ENCODE assay signal across 21 cellular contexts in genomic region chr9:133803745-133804144, GRCh38.
"Had no signal": no experiment of that assay in that cellular context is flagged by ENCODE, and none has a peak within 500 bp of the region (broad histone marks: within the 10 kb centered on the region; RNA-seq: fewer than 3 reads in every experiment).

No MANE protein-coding gene starts in this region.

- DNase-seq: activated CD4-positive, alpha-beta T cell treated with anti-CD3 and anti-CD28 coated beads, Interleukin-2, amount 10 ng/mL, durations not matched to agents 7 days and 5 days; activated CD4-positive, CD25-positive, alpha-beta regulatory T cell; activated CD8-positive, alpha-beta memory T cell treated with anti-CD3 and anti-CD28 coated beads, Interleukin-2, amount 50 U/mL, for 4 hours; activated CD8-positive, alpha-beta T cell treated with anti-CD3 and anti-CD28 coated beads for 36 hours; activated gamma-delta T cell treated with Interleukin-2 at 50 U/mL for 16 hours; activated naive CD4-positive, alpha-beta T cell treated with anti-CD3 and anti-CD28 coated beads, Interleukin-2, amount 10 ng/mL, durations not matched to agents 7 days and 5 days; activated naive CD8-positive, alpha-beta T cell treated with anti-CD3 and anti-CD28 coated beads, Interleukin-2, amount 10 ng/mL, durations not matched to agents 7 days and 5 days; activated T-cell treated with anti-CD3 and anti-CD28 coated beads, Interleukin-2, amount 50 U/mL, for 72 hours; aorta; body of pancreas; KBM-7; NCI-H1092; NCI-H1417; NCI-H1930; NCI-H510A treated with DMSO at 0.1 percent for 48 hours; NCI-H69; NK-92 treated with Interleukin-12 subunit alpha and Interleukin-12 subunit beta, amount 100 ng/mL, for 24 hours; SIG-M5; T-helper 17 cell; T-helper 9 cell had no signal

- H3K9me3 ChIP-seq: body of pancreas had no signal

- ATAC-seq: activated CD8-positive, alpha-beta T cell treated with anti-CD3 and anti-CD28 coated beads for 36 hours; activated T-cell treated with anti-CD3 and anti-CD28 coated beads, Interleukin-2, amount 50 U/mL, for 72 hours; body of pancreas; T-helper 17 cell had no signal

- H3K27ac ChIP-seq: body of pancreas, cardiac muscle cell had no signal

- H3K4me3 ChIP-seq: body of pancreas, cardiac muscle cell had no signal

- H3K4me1 ChIP-seq: body of pancreas had no signal

- H3K27me3 ChIP-seq: body of pancreas, cardiac muscle cell had no signal

- H3K36me3 ChIP-seq: cardiac muscle cell had no signal
